8 cellular contexts compared by ENCODE assay signal in the genomic region with DNA sequence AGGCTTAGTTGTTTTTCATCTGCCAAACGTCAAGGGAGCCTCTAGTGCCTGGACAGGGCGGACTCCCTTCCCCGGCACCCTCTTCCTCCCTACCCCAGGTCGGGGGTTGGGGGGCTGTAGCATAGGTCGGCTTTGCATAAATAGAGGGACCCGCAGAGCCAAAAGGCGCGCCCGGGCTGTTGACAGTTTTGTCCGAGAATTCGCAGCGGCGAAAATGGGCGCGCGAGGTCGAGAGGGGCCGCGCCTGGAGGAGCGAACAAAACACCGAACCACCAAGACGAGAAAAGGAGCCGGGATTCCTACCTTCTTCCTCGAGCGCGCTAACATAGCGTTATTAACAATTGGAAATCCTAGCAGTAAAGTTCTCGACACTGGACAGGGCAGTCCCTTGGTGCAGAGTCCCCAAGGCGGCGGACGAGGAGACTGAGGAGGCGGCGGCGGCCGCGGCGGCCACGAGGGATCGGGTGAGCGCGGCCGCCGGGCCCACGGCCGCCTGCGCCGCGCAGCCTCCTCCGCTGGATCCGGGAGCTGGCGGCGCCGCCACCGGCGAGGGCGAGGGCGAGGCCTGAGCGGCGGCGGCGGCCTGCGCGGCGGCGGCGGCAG. TPM values are rescaled to one million over a fixed set of nuclear protein-coding genes. Genes with fewer than 3 reads are reported as not detected.
DNase-seq lines count a peak whose midpoint lies in the region; ATAC-seq and TF ChIP-seq lines count a peak whose summit lies in the region.

No MANE protein-coding gene starts in this region.

- H3K4me1 Mint-ChIP-seq in activated T-cell treated with anti-CD3 and anti-CD28 coated beads, Interleukin-2, amount 50 U/mL, for 72 hours (ENCODE audit: low read depth), result peaks cover 27% of the 10 kb centered on the region

- DNase-seq in AG04449 (ENCODE audit: low read depth, low spot score) (no peak), HCEC 1CT (peak; percentile 14), kidney epithelial cell (ENCODE audit: low read depth) (no peak), left colon (no peak), NCI-H774 (lab: John Stamatoyannopoulos, UW) (no peak), prostate gland (ENCODE audit: low spot score) (no peak), cerebellum (ENCODE audit: low spot score) (no peak)
- peak in 1 of 2 donors; percentile 16 for DNase-seq in activated T-cell treated with anti-CD3 and anti-CD28 coated beads, Interleukin-2, amount 50 U/mL, for 72 hours

- peak in 1 of 2 donors; percentile 4 for ATAC-seq in activated T-cell treated with anti-CD3 and anti-CD28 coated beads, Interleukin-2, amount 50 U/mL, for 72 hours (replicated peaks in 1 of 2)
- no peak for ATAC-seq in left colon

- no peaks in the 10 kb centered on the region for H3K9me3 ChIP-seq in prostate gland

- peaks cover 75% of the 10 kb centered on the region for H3K27me3 Mint-ChIP-seq in activated T-cell treated with anti-CD3 and anti-CD28 coated beads, Interleukin-2, amount 50 U/mL, for 72 hours (ENCODE audit: low read depth)

- peaks cover 12% of the 10 kb centered on the region for H3K27me3 ChIP-seq in kidney epithelial cell (ENCODE audit: control insufficient read depth, insufficient read depth, low read length)
- H3K27me3 ChIP-seq in prostate gland (replicated peaks; ENCODE audit: insufficient read depth), result peaks cover 65% of the 10 kb centered on the region

- POLR2A ChIA-PET in AG04449 (lab: Yijun Ruan, JAX), result interaction anchor here (1.1 to 1.7 kb wide), 2 partner anchors 8 to 27 kb away, joined by 3 to 5 read pairs; no protein-coding TSS in a partner anchor

- H3K4me1 ChIP-seq in prostate gland (replicated peaks), result no peaks in the 10 kb centered on the region

- H3K36me3 Mint-ChIP-seq in activated T-cell treated with anti-CD3 and anti-CD28 coated beads, Interleukin-2, amount 50 U/mL, for 72 hours (ENCODE audit: insufficient read depth in 2 of 2), result peaks cover 0 to 1% of the 10 kb centered on the region in 2 donors

- H3K4me3 ChIP-seq in AG04449 (ENCODE audit: low read depth, low read length) (peak overlapping the region; percentile 82), kidney epithelial cell (ENCODE audit: low read depth, low read length) (peak overlapping the region; percentile 60), prostate gland (no peak overlapping the region)

- H3K36me3 ChIP-seq in kidney epithelial cell (ENCODE audit: control insufficient read depth, insufficient read depth, low read length) (no peaks in the 10 kb centered on the region), prostate gland (no peaks in the 10 kb centered on the region)

- no peak overlapping the region for H3K27ac ChIP-seq in prostate gland

- H3K4me3 Mint-ChIP-seq in activated T-cell treated with anti-CD3 and anti-CD28 coated beads, Interleukin-2, amount 50 U/mL, for 72 hours, result peak overlapping the region; percentile 81 to 85

- no peak for TF ChIP-seq POLR2A in prostate gland (IDR thresholded peaks at IDR 0.05)

- intact Hi-C loops in left colon (cut with DNase I, micrococcal nuclease) (no loop called here), prostate gland (cut with DNase I) (no loop called here)

- CTCF ChIA-PET in AG04449 (lab: Yijun Ruan, JAX), result interaction anchor here (1.1 to 5.3 kb wide), 3 partner anchors 137 to 232 kb away, joined by 3 to 72 read pairs (median 69); no protein-coding TSS in a partner anchor

- 3% methylated on average over 65 of the region's 66 CpGs for WGBS in prostate gland

- H3K9me3 Mint-ChIP-seq in activated T-cell treated with anti-CD3 and anti-CD28 coated beads, Interleukin-2, amount 50 U/mL, for 72 hours, result no peaks in the 10 kb centered on the region

- no peak for TF ChIP-seq CTCF in AG04449 (IDR thresholded peaks at IDR 0.05; ENCODE audit: insufficient read depth, low read length, missing control alignments)
- no peak for TF ChIP-seq CTCF in kidney epithelial cell (IDR thresholded peaks at IDR 0.05; ENCODE audit: insufficient read depth, low read length, poor library complexity, severe bottlenecking)
- TF ChIP-seq CTCF in prostate gland (IDR thresholded peaks at IDR 0.05), result no peak

- H3K27ac Mint-ChIP-seq in activated T-cell treated with anti-CD3 and anti-CD28 coated beads, Interleukin-2, amount 50 U/mL, for 72 hours, result peak overlapping the region; percentile 42

RNA-seq across cellular contexts. Expression of a gene that starts 1.8 kb away (rescaled TPM):
- 1 to 10 TPM in 1 of 2 donors, under 1 TPM in 1; 0.55 to 1.0 TPM for total RNA-seq in activated T-cell treated with anti-CD3 and anti-CD28 coated beads, Interleukin-2, amount 50 U/mL, for 72 hours
- 14.7 and 22.0 TPM in 2 replicates for total RNA-seq in kidney epithelial cell
- total RNA-seq in left colon, result under 1 TPM in 1 of 2 donors, not detected in 1; 0.20 TPM
- total RNA-seq in prostate gland, result 1 to 10 TPM; 1.6 to 2.8 TPM
- 1.1 TPM for total RNA-seq in cerebellum

RNA-seq across cellular contexts. Expression of a gene that starts 51.5 kb away (rescaled TPM):
- 1,000 to 10,000 TPM; 1,036 to 1,053 TPM for total RNA-seq in activated T-cell treated with anti-CD3 and anti-CD28 coated beads, Interleukin-2, amount 50 U/mL, for 72 hours
- total RNA-seq in kidney epithelial cell, result 668 and 708 TPM in 2 replicates
- total RNA-seq in left colon, result 100 to 1,000 TPM; 522 to 537 TPM
- total RNA-seq in prostate gland, result 100 to 1,000 TPM; 363 to 598 TPM
- total RNA-seq in cerebellum, result 194 TPM

Comparison
In these comparisons a context has a peak if more than half of its experiments do, and no peak if none do; other contexts are left out.
1. H3K4me3 ChIP-seq: peak in AG04449 (single experiment) and kidney epithelial cell (single experiment); none in prostate gland (0 of 2).